14 cellular contexts compared by ENCODE assay signal in the genomic region with DNA sequence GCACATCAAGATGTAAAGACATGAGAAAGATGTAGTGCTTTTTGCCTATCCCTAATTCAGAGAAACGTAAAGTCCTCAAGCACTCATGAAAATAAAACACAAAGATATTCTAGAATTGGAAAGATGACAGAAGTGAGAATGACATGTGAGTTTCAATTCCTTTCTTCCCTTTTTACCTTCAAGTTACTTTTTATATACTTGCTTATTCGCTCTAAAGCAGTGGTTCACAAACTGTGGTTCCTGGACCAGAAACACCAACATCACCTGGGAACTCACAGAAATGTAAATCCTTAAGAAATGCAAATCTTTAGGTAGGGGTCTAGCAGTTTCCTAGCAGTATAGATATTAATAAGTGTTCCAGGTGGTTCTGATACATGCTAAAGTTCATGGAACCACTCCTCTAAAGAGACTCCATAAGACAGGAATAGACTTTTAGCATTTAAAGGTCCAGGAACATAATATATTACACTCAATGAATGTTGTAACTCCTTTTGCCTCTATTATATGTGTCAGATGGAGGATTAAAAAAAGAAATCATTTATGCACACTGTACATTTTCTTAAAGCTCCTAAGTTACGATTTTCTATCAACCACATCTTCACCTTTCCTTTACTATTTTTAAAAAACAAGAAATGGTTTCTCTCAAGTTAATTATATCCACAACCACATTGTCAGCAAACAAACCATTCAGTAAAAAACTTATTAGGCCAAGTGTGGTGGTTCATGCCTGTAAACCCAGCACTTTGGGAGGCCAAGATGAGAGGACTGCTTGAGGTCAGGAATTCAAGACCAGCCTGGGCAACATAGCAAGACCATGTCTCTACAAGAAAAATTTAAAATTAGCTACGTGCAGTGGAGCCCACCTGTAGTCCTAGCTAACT. TPM values are rescaled to one million over a fixed set of nuclear protein-coding genes. Genes with fewer than 3 reads are reported as not detected.
DNase-seq lines count a peak whose midpoint lies in the region; ATAC-seq lines count a peak whose summit lies in the region.
"Had no signal": no experiment of that assay in that cellular context is flagged by ENCODE, and none has a peak within 500 bp of the region (broad histone marks: within the 10 kb centered on the region; RNA-seq: fewer than 3 reads in every experiment).

No MANE protein-coding gene starts in this region.

- no peak overlapping the region for H3K4me3 Mint-ChIP-seq in activated naive CD8-positive, alpha-beta T cell treated with anti-CD3 and anti-CD28 coated beads, Interleukin-2, amount 50 U/mL, for 24 hours
- H3K4me3 Mint-ChIP-seq: activated naive CD8-positive, alpha-beta T cell treated with anti-CD3 and anti-CD28 coated beads, Interleukin-2, amount 10 ng/mL, durations not matched to agents 7 days and 5 days; nephron had no signal

- no peaks in the 10 kb centered on the region for H3K9me3 Mint-ChIP-seq in activated naive CD8-positive, alpha-beta T cell treated with anti-CD3 and anti-CD28 coated beads, Interleukin-2, amount 50 U/mL, for 24 hours
- H3K9me3 Mint-ChIP-seq: activated naive CD8-positive, alpha-beta T cell treated with anti-CD3 and anti-CD28 coated beads, Interleukin-2, amount 10 ng/mL, durations not matched to agents 7 days and 5 days; nephron had no signal

- H3K36me3 Mint-ChIP-seq in activated naive CD8-positive, alpha-beta T cell treated with anti-CD3 and anti-CD28 coated beads, Interleukin-2, amount 50 U/mL, for 24 hours (ENCODE audit: low read depth), result peaks cover 2% of the 10 kb centered on the region

- DNase-seq in germinal center (ENCODE audit: low spot score) (peak; percentile 59), NCI-H226 (no peak), sciatic nerve (ENCODE audit: low spot score) (no peak)
- DNase-seq in stimulated activated CD4-positive, alpha-beta T cell treated with anti-CD3 and anti-CD28 coated beads, Interleukin-4, amount 100 ng/mL, for 4 hours, result no peak
- no peak for DNase-seq in activated naive CD8-positive, alpha-beta T cell treated with anti-CD3 and anti-CD28 coated beads, Interleukin-2, amount 50 U/mL, for 24 hours
- DNase-seq: activated CD4-positive, alpha-beta T cell treated with anti-CD3 and anti-CD28 coated beads for 48 hours; activated naive CD8-positive, alpha-beta T cell treated with anti-CD3 and anti-CD28 coated beads, Interleukin-2, amount 10 ng/mL, durations not matched to agents 7 days and 5 days; EL; NCI-H187; SHP77 had no signal

- ATAC-seq in GM18867 (IDR thresholded peaks at IDR 0.05; ENCODE audit: unreplicated experiment) (peak; percentile 85), GM21529 (IDR thresholded peaks at IDR 0.05; ENCODE audit: unreplicated experiment) (peak; percentile 93), HG03108 (IDR thresholded peaks at IDR 0.05; ENCODE audit: unreplicated experiment) (peak; percentile 69), sciatic nerve (no peak)
- no peak for ATAC-seq in activated naive CD8-positive, alpha-beta T cell treated with anti-CD3 and anti-CD28 coated beads, Interleukin-2, amount 50 U/mL, for 24 hours

- intact Hi-C loops in sciatic nerve (cut with DNase I), result no loop called here

- no peak overlapping the region for H3K27ac Mint-ChIP-seq in activated naive CD8-positive, alpha-beta T cell treated with anti-CD3 and anti-CD28 coated beads, Interleukin-2, amount 50 U/mL, for 24 hours
- H3K27ac Mint-ChIP-seq: activated naive CD8-positive, alpha-beta T cell treated with anti-CD3 and anti-CD28 coated beads, Interleukin-2, amount 10 ng/mL, durations not matched to agents 7 days and 5 days; nephron had no signal

- H3K27me3 Mint-ChIP-seq in activated naive CD8-positive, alpha-beta T cell treated with anti-CD3 and anti-CD28 coated beads, Interleukin-2, amount 50 U/mL, for 24 hours, result no peaks in the 10 kb centered on the region
- H3K27me3 Mint-ChIP-seq: activated naive CD8-positive, alpha-beta T cell treated with anti-CD3 and anti-CD28 coated beads, Interleukin-2, amount 10 ng/mL, durations not matched to agents 7 days and 5 days had no signal

- peaks cover 17% of the 10 kb centered on the region for H3K4me1 Mint-ChIP-seq in activated naive CD8-positive, alpha-beta T cell treated with anti-CD3 and anti-CD28 coated beads, Interleukin-2, amount 50 U/mL, for 24 hours

RNA-seq across cellular contexts. Expression of a gene that starts 39.9 kb away (rescaled TPM):
- total RNA-seq in sciatic nerve, result 15.9 TPM

RNA-seq across cellular contexts. Expression of a gene that starts 40.1 kb away (rescaled TPM):
- total RNA-seq in sciatic nerve, result 32.4 TPM

Comparison
In these comparisons a context has a peak if more than half of its experiments do, and no peak if none do; other contexts are left out.
1. ATAC-seq: peak in GM18867 (single experiment), GM21529 (single experiment) and HG03108 (single experiment); none in activated naive CD8-positive, alpha-beta T cell treated with anti-CD3 and anti-CD28 coated beads, Interleukin-2, amount 50 U/mL, for 24 hours (single experiment) and sciatic nerve (single experiment).